10 cellular contexts compared by ENCODE assay signal in the genomic region with DNA sequence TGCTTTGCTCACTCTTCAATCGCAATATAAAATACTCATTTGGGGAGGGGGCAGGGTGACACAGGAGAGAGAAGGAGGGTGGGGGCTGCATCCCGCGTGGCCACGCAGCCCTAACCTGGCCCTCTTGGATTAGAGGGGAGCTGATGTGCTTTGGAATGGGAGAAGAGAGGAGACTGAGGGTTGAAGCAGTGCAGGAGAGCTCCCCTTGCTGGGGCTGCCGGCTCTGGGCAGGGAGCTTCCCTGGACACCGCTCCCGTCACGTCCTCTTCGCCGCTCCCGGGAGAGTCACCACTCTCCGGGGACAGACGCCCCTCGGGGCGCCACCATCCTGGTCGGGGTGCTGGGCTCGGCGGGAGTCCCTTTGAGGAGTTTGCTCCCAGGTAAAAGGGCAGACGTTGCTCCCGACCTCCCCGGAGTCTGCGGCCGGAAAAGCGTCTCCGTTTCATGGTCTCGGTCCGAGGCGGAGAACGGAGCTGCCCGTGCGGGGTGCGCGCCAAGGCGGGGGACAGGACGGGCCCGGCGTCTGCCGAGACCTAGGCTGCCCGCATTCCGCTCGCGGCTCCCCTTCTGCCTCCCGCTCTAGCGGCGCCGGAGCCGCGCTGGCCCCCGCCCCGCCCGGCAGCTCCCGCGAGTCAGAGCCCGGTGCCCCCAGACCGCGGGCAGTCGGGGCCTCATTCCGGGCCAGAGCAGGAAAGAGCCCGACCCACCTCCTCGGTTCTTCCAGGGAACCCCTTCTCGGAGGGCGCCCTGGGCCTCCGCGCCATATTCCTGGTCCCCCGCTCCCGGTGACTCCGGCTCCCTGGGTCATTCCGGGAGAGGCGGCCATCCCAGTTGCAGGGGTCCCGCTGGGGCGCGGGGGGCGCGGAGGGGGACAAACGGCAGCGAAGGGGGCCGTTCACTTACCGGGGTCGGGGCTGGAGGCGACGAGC. TPM values are rescaled to one million over a fixed set of nuclear protein-coding genes. Genes with fewer than 3 reads are reported as not detected.
DNase-seq lines count a peak whose midpoint lies in the region; ATAC-seq, FAIRE-seq and TF ChIP-seq lines count a peak whose summit lies in the region.
"Had no signal": no experiment of that assay in that cellular context is flagged by ENCODE, and none has a peak within 500 bp of the region (broad histone marks: within the 10 kb centered on the region; RNA-seq: fewer than 3 reads in every experiment).

No MANE protein-coding gene starts in this region.

- no TSS peak for BruUV-seq in endothelial cell of umbilical vein (replicated peaks; lab: Mats Ljungman, UMichigan)

- H4K20me1 ChIP-seq in endothelial cell of umbilical vein (replicated peaks; ENCODE audit: control insufficient read depth, extremely low read depth, insufficient read depth, low read length): no peaks in the 10 kb centered on the region

- POLR2A ChIA-PET in endothelial cell of umbilical vein (lab: Charles Lee): no interaction called here

- no peaks in the 10 kb centered on the region for H3K9me3 ChIP-seq in endothelial cell of umbilical vein (replicated peaks; ENCODE audit: control insufficient read depth, insufficient read depth, low read length)
- peaks cover 0 to 3% of the 10 kb centered on the region in 2 donors for H3K9me3 ChIP-seq in muscle layer of duodenum (ENCODE audit: control insufficient read depth in 1 of 2, low read length in 2 of 2)

- FAIRE-seq in endothelial cell of umbilical vein (lab: Jason Lieb, UNC): peak; percentile 24
- FAIRE-seq: colon had no signal

- H3K27ac ChIP-seq in endothelial cell of umbilical vein (ENCODE audit: insufficient read depth, low read depth, low read length) (no peak overlapping the region), muscle layer of duodenum (ENCODE audit: low read length) (no peak overlapping the region)

- H3K36me3 ChIP-seq in endothelial cell of umbilical vein (ENCODE audit: control insufficient read depth in 2 of 2, extremely low read depth in 1 of 2, insufficient read depth in 2 of 2, low read length in 2 of 2) (no peaks in the 10 kb centered on the region), muscle layer of duodenum (ENCODE audit: control insufficient read depth in 1 of 2, insufficient read depth in 2 of 2, low read length in 2 of 2) (no peaks in the 10 kb centered on the region)

- peak overlapping the region; percentile 50 for H2AFZ ChIP-seq in endothelial cell of umbilical vein (ENCODE audit: low read depth, low read length)

- H3K4me3 ChIP-seq in endothelial cell of umbilical vein (replicated peaks in 1 of 3; ENCODE audit: insufficient read depth in 1 of 3, low read depth in 1 of 3, low read length in 3 of 3): peak overlapping the region; percentile 32 to 38 (median 34)
- H3K4me3 ChIP-seq in muscle layer of duodenum (ENCODE audit: low read depth in 1 of 2, low read length in 2 of 2): peak overlapping the region; percentile 9 to 44

- H3K9me1 ChIP-seq in endothelial cell of umbilical vein (replicated peaks; ENCODE audit: control insufficient read depth, extremely low read depth, insufficient read depth, low read length): no peaks in the 10 kb centered on the region

- peak; percentile 56 for DNase-seq in COLO668 (lab: John Stamatoyannopoulos, UW; ENCODE audit: unreplicated experiment)
- peak; percentile 43 for DNase-seq in NCI-H1105 treated with DMSO at 0.1 percent for 48 hours (lab: John Stamatoyannopoulos, UW)
- peak; percentile 8 for DNase-seq in endothelial cell of umbilical vein (ENCODE audit: low read depth, low spot score)
- no peak for DNase-seq in stimulated activated CD4-positive, alpha-beta T cell treated with anti-CD3 and anti-CD28 coated beads, Interleukin-4, amount 100 ng/mL, for 24 hours
- DNase-seq in Kasumi-1 (lab: John Stamatoyannopoulos, UW): no peak
- DNase-seq: GF-D8 had no signal

- no peak for TF ChIP-seq POLR2A in endothelial cell of umbilical vein (IDR thresholded peaks at IDR 0.05; ENCODE audit: low read depth, low read length)

- H3K4me1 ChIP-seq in endothelial cell of umbilical vein (ENCODE audit: control insufficient read depth, extremely low read depth, insufficient read depth, low read length) (peaks cover 12% of the 10 kb centered on the region), muscle layer of duodenum (ENCODE audit: control insufficient read depth in 1 of 2, insufficient read depth in 2 of 2, low read length in 2 of 2) (peaks cover 0 to 12% of the 10 kb centered on the region in 2 donors)

- no peak for ATAC-seq in HG03442 (IDR thresholded peaks at IDR 0.05; ENCODE audit: unreplicated experiment)
- ATAC-seq in HG02588 (IDR thresholded peaks at IDR 0.05; ENCODE audit: unreplicated experiment): no peak

- no peak overlapping the region for H3K9ac ChIP-seq in endothelial cell of umbilical vein (replicated peaks; ENCODE audit: extremely low read depth, insufficient read depth, low read length)

- CTCF ChIA-PET in endothelial cell of umbilical vein (lab: Charles Lee): interaction anchor here (0.7 to 5.2 kb wide), 14 partner anchors 10 to 225 kb away, joined by 3 to 66 read pairs (median 3); no protein-coding TSS in a partner anchor

- intact Hi-C loops in endothelial cell of umbilical vein (cut with micrococcal nuclease): loop anchor here (10.0 kb wide), 1 partner anchor 220 kb away; no protein-coding TSS in a partner anchor

- no peaks in the 10 kb centered on the region for H3K79me2 ChIP-seq in endothelial cell of umbilical vein (ENCODE audit: control insufficient read depth, insufficient read depth, low read length)

- dilution Hi-C loops in endothelial cell of umbilical vein (cut with MboI; ENCODE audit: extremely low pct_ligation_motif_present, low sequenced_read_pairs): no loop called here

- H3K4me2 ChIP-seq in endothelial cell of umbilical vein (ENCODE audit: insufficient read depth, low read length): peak overlapping the region; percentile 76

- H3K27me3 ChIP-seq in endothelial cell of umbilical vein (ENCODE audit: control insufficient read depth in 2 of 2, insufficient read depth in 2 of 2, low read length in 2 of 2) (peaks cover 25 to 33% of the 10 kb centered on the region in 2 experiments), muscle layer of duodenum (ENCODE audit: low read depth, low read length) (no peaks in the 10 kb centered on the region)

- TF ChIP-seq CTCF in endothelial cell of umbilical vein (IDR thresholded peaks at IDR 0.05; ENCODE audit: extremely low read depth in 1 of 2, insufficient read depth in 1 of 2, low read depth in 1 of 2, low read length in 2 of 2): no peak

TF ChIP-seq in endothelial cell of umbilical vein, 7 proteins besides CTCF, POLR2A, EP300 and RAD21:
- peak; percentile 62 for TF ChIP-seq EZH2 (IDR thresholded peaks at IDR 0.05; ENCODE audit: borderline replicate concordance, low read depth, low read length, severe bottlenecking)
- TF ChIP-seq, protein P1, sequence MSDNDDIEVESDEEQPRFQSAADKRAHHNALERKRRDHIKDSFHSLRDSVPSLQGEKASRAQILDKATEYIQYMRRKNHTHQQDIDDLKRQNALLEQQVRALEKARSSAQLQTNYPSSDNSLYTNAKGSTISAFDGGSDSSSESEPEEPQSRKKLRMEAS (IDR thresholded peaks at IDR 0.05; ENCODE audit: insufficient read depth, insufficient read length): no peak

RNA-seq across cellular contexts. Expression of a gene that starts 0.6 kb away (rescaled TPM):
- total RNA-seq in endothelial cell of umbilical vein: 0.02 and 0.07 TPM in 2 replicates
- 0.37 and 0.57 TPM in 2 replicates for polyA plus RNA-seq in endothelial cell of umbilical vein
- polyA plus RNA-seq in endothelial cell of umbilical vein (2011; cell fraction: cytosol; rRNA removed): 0.54 and 0.83 TPM in 2 replicates
- 0.37 and 0.64 TPM in 2 replicates for polyA plus RNA-seq in endothelial cell of umbilical vein (2011; cell fraction: nucleus; rRNA removed)
- 0.60 and 0.63 TPM in 2 replicates for polyA plus RNA-seq in endothelial cell of umbilical vein (2012)
- 1.3 and 1.6 TPM in 2 replicates for polyA minus RNA-seq in endothelial cell of umbilical vein
- not detected for polyA minus RNA-seq in endothelial cell of umbilical vein (2011; cell fraction: cytosol; rRNA and poly(A)+ RNA removed)
- polyA minus RNA-seq in endothelial cell of umbilical vein (2011; cell fraction: nucleus; rRNA and poly(A)+ RNA removed): 0.43 and 0.48 TPM in 2 replicates

Comparison
In these comparisons a context has a peak if more than half of its experiments do, and no peak if none do; other contexts are left out.
1. DNase-seq: peak in COLO668 (single experiment), NCI-H1105 treated with DMSO at 0.1 percent for 48 hours (single experiment) and endothelial cell of umbilical vein (single experiment); none in stimulated activated CD4-positive, alpha-beta T cell treated with anti-CD3 and anti-CD28 coated beads, Interleukin-4, amount 100 ng/mL, for 24 hours (single experiment) and Kasumi-1 (0 of 2).